1 cellular context compared by ENCODE assay signal in genomic region chr9:38186372-38187115, GRCh38.
TF ChIP-seq lines count a peak whose summit lies in the region.

No MANE protein-coding gene starts in this region.

TF ChIP-seq in K562, 482 proteins besides CTCF, POLR2A, EP300 and RAD21 (continued from another document):
- TF ChIP-seq GMEB1 (CRISPR knock-in tag; IDR thresholded peaks at IDR 0.05) (no peak), ZBTB7A (IDR thresholded peaks at IDR 0.05; ENCODE audit: borderline replicate concordance, control insufficient read depth, low read depth, low read length) (no peak), NR2F6 (CRISPR knock-in tag; IDR thresholded peaks at IDR 0.05) (no peak), THAP7 (CRISPR knock-in tag; IDR thresholded peaks at IDR 0.05) (no peak), ZNF408 (CRISPR knock-in tag; IDR thresholded peaks at IDR 0.05; ENCODE audit: low read depth) (no peak), FOSL1 (tag; conservative IDR thresholded peaks at IDR 0.05) (peak; percentile 61), ZNF232 (CRISPR knock-in tag; IDR thresholded peaks at IDR 0.05) (no peak), ZMIZ1 (IDR thresholded peaks at IDR 0.05; ENCODE audit: low read depth in 2 of 2, low read length in 2 of 2) (no peak), SREBF1 (IDR thresholded peaks at IDR 0.05; ENCODE audit: borderline replicate concordance, low read depth, low read length) (no peak), ZNF184 (CRISPR knock-in tag; IDR thresholded peaks at IDR 0.05) (no peak)
- TF ChIP-seq, protein P1, sequence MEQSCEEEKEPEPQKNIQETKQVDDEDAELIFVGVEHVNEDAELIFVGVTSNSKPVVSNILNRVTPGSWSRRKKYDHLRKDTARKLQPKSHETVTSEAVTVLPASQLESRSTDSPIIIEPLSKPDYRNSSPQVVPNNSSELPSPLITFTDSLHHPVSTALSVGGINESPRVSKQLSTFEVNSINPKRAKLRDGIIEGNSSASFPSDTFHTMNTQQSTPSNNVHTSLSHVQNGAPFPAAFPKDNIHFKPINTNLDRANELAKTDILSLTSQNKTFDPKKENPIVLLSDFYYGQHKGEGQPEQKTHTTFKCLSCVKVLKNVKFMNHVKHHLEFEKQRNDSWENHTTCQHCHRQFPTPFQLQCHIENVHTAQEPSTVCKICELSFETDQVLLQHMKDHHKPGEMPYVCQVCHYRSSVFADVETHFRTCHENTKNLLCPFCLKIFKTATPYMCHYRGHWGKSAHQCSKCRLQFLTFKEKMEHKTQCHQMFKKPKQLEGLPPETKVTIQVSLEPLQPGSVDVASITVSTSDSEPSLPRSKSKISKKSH (CRISPR knock-in tag; IDR thresholded peaks at IDR 0.05): no peak
- TF ChIP-seq, protein P2, sequence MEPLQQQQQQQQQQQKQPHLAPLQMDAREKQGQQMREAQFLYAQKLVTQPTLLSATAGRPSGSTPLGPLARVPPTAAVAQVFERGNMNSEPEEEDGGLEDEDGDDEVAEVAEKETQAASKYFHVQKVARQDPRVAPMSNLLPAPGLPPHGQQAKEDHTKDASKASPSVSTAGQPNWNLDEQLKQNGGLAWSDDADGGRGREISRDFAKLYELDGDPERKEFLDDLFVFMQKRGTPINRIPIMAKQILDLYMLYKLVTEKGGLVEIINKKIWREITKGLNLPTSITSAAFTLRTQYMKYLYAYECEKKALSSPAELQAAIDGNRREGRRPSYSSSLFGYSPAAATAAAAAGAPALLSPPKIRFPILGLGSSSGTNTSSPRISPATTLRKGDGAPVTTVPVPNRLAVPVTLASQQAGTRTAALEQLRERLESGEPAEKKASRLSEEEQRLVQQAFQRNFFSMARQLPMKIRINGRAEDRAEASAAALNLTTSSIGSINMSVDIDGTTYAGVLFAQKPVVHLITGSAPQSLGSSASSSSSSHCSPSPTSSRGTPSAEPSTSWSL (CRISPR knock-in tag; IDR thresholded peaks at IDR 0.05; ENCODE audit: borderline replicate concordance): no peak
